1 cellular context compared by ENCODE assay signal in genomic region chr11:28049338-28050216, GRCh38.
TF ChIP-seq lines count a peak whose summit lies in the region.

No MANE protein-coding gene starts in this region.

TF ChIP-seq in GM12878, 131 proteins besides CTCF, POLR2A, EP300 and RAD21 (continued from another document):
- TF ChIP-seq, protein P1, sequence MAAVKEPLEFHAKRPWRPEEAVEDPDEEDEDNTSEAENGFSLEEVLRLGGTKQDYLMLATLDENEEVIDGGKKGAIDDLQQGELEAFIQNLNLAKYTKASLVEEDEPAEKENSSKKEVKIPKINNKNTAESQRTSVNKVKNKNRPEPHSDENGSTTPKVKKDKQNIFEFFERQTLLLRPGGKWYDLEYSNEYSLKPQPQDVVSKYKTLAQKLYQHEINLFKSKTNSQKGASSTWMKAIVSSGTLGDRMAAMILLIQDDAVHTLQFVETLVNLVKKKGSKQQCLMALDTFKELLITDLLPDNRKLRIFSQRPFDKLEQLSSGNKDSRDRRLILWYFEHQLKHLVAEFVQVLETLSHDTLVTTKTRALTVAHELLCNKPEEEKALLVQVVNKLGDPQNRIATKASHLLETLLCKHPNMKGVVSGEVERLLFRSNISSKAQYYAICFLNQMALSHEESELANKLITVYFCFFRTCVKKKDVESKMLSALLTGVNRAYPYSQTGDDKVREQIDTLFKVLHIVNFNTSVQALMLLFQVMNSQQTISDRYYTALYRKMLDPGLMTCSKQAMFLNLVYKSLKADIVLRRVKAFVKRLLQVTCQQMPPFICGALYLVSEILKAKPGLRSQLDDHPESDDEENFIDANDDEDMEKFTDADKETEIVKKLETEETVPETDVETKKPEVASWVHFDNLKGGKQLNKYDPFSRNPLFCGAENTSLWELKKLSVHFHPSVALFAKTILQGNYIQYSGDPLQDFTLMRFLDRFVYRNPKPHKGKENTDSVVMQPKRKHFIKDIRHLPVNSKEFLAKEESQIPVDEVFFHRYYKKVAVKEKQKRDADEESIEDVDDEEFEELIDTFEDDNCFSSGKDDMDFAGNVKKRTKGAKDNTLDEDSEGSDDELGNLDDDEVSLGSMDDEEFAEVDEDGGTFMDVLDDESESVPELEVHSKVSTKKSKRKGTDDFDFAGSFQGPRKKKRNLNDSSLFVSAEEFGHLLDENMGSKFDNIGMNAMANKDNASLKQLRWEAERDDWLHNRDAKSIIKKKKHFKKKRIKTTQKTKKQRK (IDR thresholded peaks at IDR 0.05; ENCODE audit: low read depth, low read length) = no peak
- TF ChIP-seq ZSCAN29 (IDR thresholded peaks at IDR 0.05) (no peak), CBFB (IDR thresholded peaks at IDR 0.05; ENCODE audit: low read depth) (no peak), SMC3 (IDR thresholded peaks at IDR 0.05; ENCODE audit: borderline replicate concordance, low read length) (no peak), CBX3 (IDR thresholded peaks at IDR 0.05; ENCODE audit: borderline replicate concordance, low read depth) (no peak), DPF2 (IDR thresholded peaks at IDR 0.05) (no peak), TARDBP (IDR thresholded peaks at IDR 0.05; ENCODE audit: borderline replicate concordance) (no peak), SIX5 (IDR thresholded peaks at IDR 0.05; ENCODE audit: low read depth, low read length, severe bottlenecking) (no peak)
TF ChIP-seq in GM12878: peak in this region for 0.
